In the genomic region with DNA sequence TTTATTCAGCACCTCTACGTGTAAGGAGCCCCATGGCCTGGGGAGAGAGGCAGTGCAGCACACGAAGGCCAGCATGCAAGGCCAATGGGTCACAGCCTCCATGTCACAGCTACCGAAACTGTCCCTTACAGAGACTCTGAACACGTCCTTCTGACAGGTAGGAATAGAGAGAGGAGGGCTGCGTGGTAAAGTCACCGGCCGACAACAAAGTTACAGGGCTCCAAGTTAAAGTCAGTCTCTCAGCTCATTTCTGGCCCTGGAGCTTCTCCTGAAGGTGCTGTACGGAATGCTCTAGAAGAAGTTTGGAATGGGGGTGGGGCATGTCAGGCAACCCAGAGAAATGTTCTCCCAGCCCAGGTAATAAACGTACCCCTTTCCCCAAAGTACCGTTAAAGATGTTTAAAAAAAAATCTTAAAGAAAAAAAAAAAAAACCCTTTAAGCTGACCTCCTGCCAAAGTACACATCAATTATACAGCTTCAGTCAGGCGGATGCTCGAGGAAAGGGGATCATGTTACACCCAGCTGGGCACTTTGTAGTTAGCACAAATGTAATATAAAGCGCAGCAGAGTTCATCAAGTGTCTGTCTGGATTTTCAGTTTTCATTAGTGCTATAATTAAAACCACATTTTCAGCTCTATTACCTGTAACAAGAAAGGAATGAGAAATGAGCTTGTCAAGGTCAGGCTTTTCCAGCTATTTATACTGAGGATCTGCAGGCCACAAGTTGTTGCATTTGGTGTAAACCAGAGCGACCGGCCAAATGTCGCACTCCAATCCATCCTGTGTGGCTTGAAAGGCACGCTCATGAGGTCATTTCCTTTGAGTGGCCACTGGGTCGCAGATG, we compare ENCODE assay signal across 1 cellular context.
A peak's percentile ranks its signal among the peaks of the same experiment; 100 is the strongest.
TF ChIP-seq lines count a peak whose summit lies in the region.

No MANE protein-coding gene starts in this region.

TF ChIP-seq in HepG2, 621 proteins besides CTCF, POLR2A, EP300 and RAD21 (continued from another document and continues in another):
- TF ChIP-seq CCAR2 (optimal IDR thresholded peaks at IDR 0.05; ENCODE audit: low read depth, low read length) (no peak), ZFP36 (IDR thresholded peaks at IDR 0.05; ENCODE audit: borderline replicate concordance, low read depth, low read length, partially characterized antibody) (no peak), ZNF264 (CRISPR knock-in tag; IDR thresholded peaks at IDR 0.05) (no peak), ZNF292 (CRISPR knock-in tag; IDR thresholded peaks at IDR 0.05; ENCODE audit: borderline replicate concordance, low read depth) (no peak), TFAP4 (IDR thresholded peaks at IDR 0.05; ENCODE audit: borderline replicate concordance, low read depth) (peak; percentile 62; the same call in 1 of the 2 replicates), ZNF878 (CRISPR knock-in tag; IDR thresholded peaks at IDR 0.05) (no peak), GMEB1 (CRISPR knock-in tag; IDR thresholded peaks at IDR 0.05; ENCODE audit: borderline replicate concordance) (no peak), ZNF10 (CRISPR knock-in tag; IDR thresholded peaks at IDR 0.05; ENCODE audit: borderline replicate concordance, low read depth) (no peak), SIX1 (CRISPR knock-in tag; IDR thresholded peaks at IDR 0.05; ENCODE audit: borderline replicate concordance) (peak; percentile 94), ZNF776 (CRISPR knock-in tag; IDR thresholded peaks at IDR 0.05) (no peak), NPAS2 (CRISPR knock-in tag; IDR thresholded peaks at IDR 0.05; ENCODE audit: borderline replicate concordance) (no peak), MED1 (CRISPR knock-in tag; IDR thresholded peaks at IDR 0.05) (no peak), RNF2 (conservative IDR thresholded peaks at IDR 0.05; ENCODE audit: low read depth) (no peak), ZNF333 (CRISPR knock-in tag; IDR thresholded peaks at IDR 0.05; ENCODE audit: borderline replicate concordance) (no peak), RBAK (CRISPR knock-in tag; IDR thresholded peaks at IDR 0.05) (no peak), ZNF781 (CRISPR knock-in tag; IDR thresholded peaks at IDR 0.05; ENCODE audit: borderline replicate concordance, not compliant biosample characterization) (no peak), SRSF9 (IDR thresholded peaks at IDR 0.05; ENCODE audit: borderline replicate concordance, insufficient read depth, low read depth, low read length, poor library complexity, severe bottlenecking) (no peak), ZNF761 (CRISPR knock-in tag; conservative IDR thresholded peaks at IDR 0.05) (no peak), FOXA3 (CRISPR knock-in tag; IDR thresholded peaks at IDR 0.05) (peak; percentile 42; the same call in 1 of the 2 replicates), TCF7 (IDR thresholded peaks at IDR 0.05; ENCODE audit: low read depth) (peak; percentile 28; the same call in 1 of the 2 replicates), ZNF563 (CRISPR knock-in tag; IDR thresholded peaks at IDR 0.05) (no peak), TRIM24 (CRISPR knock-in tag; IDR thresholded peaks at IDR 0.05) (no peak), ZSCAN9 (CRISPR knock-in tag; IDR thresholded peaks at IDR 0.05; ENCODE audit: borderline replicate concordance) (no peak), TCF12 (IDR thresholded peaks at IDR 0.05) (no peak), TCF12 (CRISPR knock-in tag; IDR thresholded peaks at IDR 0.05) (no peak), RBM22 (optimal IDR thresholded peaks at IDR 0.05; ENCODE audit: low read length) (no peak), ZNF280B (CRISPR knock-in tag; IDR thresholded peaks at IDR 0.05; ENCODE audit: borderline replicate concordance) (no peak), KDM2A (CRISPR knock-in tag; IDR thresholded peaks at IDR 0.05; ENCODE audit: borderline replicate concordance, low read depth) (no peak), ZNF614 (CRISPR knock-in tag; IDR thresholded peaks at IDR 0.05; ENCODE audit: borderline replicate concordance) (no peak), AKAP8 (CRISPR knock-in tag; IDR thresholded peaks at IDR 0.05) (no peak)
- TF ChIP-seq, protein P1, sequence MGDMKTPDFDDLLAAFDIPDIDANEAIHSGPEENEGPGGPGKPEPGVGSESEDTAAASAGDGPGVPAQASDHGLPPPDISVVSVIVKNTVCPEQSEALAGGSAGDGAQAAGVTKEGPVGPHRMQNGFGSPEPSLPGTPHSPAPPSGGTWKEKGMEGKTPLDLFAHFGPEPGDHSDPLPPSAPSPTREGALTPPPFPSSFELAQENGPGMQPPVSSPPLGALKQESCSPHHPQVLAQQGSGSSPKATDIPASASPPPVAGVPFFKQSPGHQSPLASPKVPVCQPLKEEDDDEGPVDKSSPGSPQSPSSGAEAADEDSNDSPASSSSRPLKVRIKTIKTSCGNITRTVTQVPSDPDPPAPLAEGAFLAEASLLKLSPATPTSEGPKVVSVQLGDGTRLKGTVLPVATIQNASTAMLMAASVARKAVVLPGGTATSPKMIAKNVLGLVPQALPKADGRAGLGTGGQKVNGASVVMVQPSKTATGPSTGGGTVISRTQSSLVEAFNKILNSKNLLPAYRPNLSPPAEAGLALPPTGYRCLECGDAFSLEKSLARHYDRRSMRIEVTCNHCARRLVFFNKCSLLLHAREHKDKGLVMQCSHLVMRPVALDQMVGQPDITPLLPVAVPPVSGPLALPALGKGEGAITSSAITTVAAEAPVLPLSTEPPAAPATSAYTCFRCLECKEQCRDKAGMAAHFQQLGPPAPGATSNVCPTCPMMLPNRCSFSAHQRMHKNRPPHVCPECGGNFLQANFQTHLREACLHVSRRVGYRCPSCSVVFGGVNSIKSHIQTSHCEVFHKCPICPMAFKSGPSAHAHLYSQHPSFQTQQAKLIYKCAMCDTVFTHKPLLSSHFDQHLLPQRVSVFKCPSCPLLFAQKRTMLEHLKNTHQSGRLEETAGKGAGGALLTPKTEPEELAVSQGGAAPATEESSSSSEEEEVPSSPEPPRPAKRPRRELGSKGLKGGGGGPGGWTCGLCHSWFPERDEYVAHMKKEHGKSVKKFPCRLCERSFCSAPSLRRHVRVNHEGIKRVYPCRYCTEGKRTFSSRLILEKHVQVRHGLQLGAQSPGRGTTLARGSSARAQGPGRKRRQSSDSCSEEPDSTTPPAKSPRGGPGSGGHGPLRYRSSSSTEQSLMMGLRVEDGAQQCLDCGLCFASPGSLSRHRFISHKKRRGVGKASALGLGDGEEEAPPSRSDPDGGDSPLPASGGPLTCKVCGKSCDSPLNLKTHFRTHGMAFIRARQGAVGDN (CRISPR knock-in tag; IDR thresholded peaks at IDR 0.05), result no peak
- TF ChIP-seq, protein P2, sequence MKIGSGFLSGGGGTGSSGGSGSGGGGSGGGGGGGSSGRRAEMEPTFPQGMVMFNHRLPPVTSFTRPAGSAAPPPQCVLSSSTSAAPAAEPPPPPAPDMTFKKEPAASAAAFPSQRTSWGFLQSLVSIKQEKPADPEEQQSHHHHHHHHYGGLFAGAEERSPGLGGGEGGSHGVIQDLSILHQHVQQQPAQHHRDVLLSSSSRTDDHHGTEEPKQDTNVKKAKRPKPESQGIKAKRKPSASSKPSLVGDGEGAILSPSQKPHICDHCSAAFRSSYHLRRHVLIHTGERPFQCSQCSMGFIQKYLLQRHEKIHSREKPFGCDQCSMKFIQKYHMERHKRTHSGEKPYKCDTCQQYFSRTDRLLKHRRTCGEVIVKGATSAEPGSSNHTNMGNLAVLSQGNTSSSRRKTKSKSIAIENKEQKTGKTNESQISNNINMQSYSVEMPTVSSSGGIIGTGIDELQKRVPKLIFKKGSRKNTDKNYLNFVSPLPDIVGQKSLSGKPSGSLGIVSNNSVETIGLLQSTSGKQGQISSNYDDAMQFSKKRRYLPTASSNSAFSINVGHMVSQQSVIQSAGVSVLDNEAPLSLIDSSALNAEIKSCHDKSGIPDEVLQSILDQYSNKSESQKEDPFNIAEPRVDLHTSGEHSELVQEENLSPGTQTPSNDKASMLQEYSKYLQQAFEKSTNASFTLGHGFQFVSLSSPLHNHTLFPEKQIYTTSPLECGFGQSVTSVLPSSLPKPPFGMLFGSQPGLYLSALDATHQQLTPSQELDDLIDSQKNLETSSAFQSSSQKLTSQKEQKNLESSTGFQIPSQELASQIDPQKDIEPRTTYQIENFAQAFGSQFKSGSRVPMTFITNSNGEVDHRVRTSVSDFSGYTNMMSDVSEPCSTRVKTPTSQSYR (CRISPR knock-in tag; IDR thresholded peaks at IDR 0.05; ENCODE audit: borderline replicate concordance), result no peak
- TF ChIP-seq, protein P3, sequence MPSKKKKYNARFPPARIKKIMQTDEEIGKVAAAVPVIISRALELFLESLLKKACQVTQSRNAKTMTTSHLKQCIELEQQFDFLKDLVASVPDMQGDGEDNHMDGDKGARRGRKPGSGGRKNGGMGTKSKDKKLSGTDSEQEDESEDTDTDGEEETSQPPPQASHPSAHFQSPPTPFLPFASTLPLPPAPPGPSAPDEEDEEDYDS (CRISPR knock-in tag; IDR thresholded peaks at IDR 0.05), result no peak
- TF ChIP-seq, protein P4, sequence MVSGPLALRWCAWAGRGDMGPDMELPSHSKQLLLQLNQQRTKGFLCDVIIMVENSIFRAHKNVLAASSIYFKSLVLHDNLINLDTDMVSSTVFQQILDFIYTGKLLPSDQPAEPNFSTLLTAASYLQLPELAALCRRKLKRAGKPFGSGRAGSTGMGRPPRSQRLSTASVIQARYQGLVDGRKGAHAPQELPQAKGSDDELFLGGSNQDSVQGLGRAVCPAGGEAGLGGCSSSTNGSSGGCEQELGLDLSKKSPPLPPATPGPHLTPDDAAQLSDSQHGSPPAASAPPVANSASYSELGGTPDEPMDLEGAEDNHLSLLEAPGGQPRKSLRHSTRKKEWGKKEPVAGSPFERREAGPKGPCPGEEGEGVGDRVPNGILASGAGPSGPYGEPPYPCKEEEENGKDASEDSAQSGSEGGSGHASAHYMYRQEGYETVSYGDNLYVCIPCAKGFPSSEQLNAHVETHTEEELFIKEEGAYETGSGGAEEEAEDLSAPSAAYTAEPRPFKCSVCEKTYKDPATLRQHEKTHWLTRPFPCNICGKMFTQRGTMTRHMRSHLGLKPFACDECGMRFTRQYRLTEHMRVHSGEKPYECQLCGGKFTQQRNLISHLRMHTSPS (CRISPR knock-in tag; IDR thresholded peaks at IDR 0.05; ENCODE audit: low read depth), result no peak
- TF ChIP-seq, protein P5, sequence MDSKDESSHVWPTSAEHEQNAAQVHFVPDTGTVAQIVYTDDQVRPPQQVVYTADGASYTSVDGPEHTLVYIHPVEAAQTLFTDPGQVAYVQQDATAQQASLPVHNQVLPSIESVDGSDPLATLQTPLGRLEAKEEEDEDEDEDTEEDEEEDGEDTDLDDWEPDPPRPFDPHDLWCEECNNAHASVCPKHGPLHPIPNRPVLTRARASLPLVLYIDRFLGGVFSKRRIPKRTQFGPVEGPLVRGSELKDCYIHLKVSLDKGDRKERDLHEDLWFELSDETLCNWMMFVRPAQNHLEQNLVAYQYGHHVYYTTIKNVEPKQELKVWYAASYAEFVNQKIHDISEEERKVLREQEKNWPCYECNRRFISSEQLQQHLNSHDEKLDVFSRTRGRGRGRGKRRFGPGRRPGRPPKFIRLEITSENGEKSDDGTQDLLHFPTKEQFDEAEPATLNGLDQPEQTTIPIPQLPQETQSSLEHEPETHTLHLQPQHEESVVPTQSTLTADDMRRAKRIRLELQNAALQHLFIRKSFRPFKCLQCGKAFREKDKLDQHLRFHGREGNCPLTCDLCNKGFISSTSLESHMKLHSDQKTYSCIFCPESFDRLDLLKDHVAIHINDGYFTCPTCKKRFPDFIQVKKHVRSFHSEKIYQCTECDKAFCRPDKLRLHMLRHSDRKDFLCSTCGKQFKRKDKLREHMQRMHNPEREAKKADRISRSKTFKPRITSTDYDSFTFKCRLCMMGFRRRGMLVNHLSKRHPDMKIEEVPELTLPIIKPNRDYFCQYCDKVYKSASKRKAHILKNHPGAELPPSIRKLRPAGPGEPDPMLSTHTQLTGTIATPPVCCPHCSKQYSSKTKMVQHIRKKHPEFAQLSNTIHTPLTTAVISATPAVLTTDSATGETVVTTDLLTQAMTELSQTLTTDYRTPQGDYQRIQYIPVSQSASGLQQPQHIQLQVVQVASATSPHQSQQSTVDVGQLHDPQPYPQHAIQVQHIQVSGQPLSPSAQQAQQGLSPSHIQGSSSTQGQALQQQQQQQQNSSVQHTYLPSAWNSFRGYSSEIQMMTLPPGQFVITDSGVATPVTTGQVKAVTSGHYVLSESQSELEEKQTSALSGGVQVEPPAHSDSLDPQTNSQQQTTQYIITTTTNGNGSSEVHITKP (CRISPR knock-in tag; IDR thresholded peaks at IDR 0.05; ENCODE audit: low read depth), result no peak
- TF ChIP-seq, protein P6, sequence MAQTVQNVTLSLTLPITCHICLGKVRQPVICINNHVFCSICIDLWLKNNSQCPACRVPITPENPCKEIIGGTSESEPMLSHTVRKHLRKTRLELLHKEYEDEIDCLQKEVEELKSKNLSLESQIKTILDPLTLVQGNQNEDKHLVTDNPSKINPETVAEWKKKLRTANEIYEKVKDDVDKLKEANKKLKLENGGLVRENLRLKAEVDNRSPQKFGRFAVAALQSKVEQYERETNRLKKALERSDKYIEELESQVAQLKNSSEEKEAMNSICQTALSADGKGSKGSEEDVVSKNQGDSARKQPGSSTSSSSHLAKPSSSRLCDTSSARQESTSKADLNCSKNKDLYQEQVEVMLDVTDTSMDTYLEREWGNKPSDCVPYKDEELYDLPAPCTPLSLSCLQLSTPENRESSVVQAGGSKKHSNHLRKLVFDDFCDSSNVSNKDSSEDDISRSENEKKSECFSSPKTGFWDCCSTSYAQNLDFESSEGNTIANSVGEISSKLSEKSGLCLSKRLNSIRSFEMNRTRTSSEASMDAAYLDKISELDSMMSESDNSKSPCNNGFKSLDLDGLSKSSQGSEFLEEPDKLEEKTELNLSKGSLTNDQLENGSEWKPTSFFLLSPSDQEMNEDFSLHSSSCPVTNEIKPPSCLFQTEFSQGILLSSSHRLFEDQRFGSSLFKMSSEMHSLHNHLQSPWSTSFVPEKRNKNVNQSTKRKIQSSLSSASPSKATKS (CRISPR knock-in tag; IDR thresholded peaks at IDR 0.05), result no peak
